11 cellular contexts compared by ENCODE assay signal in genomic region chr2:169583494-169583893, GRCh38. TPM values are rescaled to one million over a fixed set of nuclear protein-coding genes. Genes with fewer than 3 reads are reported as not detected.
DNase-seq lines count a peak whose midpoint lies in the region; ATAC-seq and TF ChIP-seq lines count a peak whose summit lies in the region.
"Had no signal": no experiment of that assay in that cellular context is flagged by ENCODE, and none has a peak within 500 bp of the region (broad histone marks: within the 10 kb centered on the region; RNA-seq: fewer than 3 reads in every experiment).

No MANE protein-coding gene starts in this region.

- H3K27me3 ChIP-seq in CD4-positive, alpha-beta T cell (ENCODE audit: control insufficient read depth, insufficient read depth, low read length) = no peaks in the 10 kb centered on the region
- H3K27me3 ChIP-seq in Karpas-422 (ENCODE audit: low read length) = no peaks in the 10 kb centered on the region
- H3K27me3 ChIP-seq: adrenal gland had no signal

- H3K4me3 ChIP-seq in Karpas-422 (ENCODE audit: low read length) = peak overlapping the region; percentile 81; the same call in 1 of the 2 replicates

- ATAC-seq in CD4-positive, alpha-beta T cell (ENCODE audit: poor library complexity) = no peak
- no peak for ATAC-seq in effector memory CD8-positive, alpha-beta T cell (replicated peaks)
- no peak for ATAC-seq in GM18498 (IDR thresholded peaks at IDR 0.05; ENCODE audit: unreplicated experiment)

- TF ChIP-seq CTCF in CD4-positive, alpha-beta T cell (IDR thresholded peaks at IDR 0.05) = no peak
- no peak for TF ChIP-seq CTCF in osteocyte (IDR thresholded peaks at IDR 0.05)
- TF ChIP-seq CTCF in GM13976 (IDR thresholded peaks at IDR 0.05; ENCODE audit: borderline replicate concordance, control extremely low read depth, extremely low read depth, insufficient read depth, missing control alignments) = no peak

- no peak for DNase-seq in CD4-positive, alpha-beta T cell
- no peak for DNase-seq in Karpas-422
- no peak for DNase-seq in effector memory CD8-positive, alpha-beta T cell
- DNase-seq in osteocyte (ENCODE audit: extremely low spot score, unreplicated experiment) = no peak
- no peak for DNase-seq in retina
- no peak for DNase-seq in GM13976 (ENCODE audit: low spot score)
- no peak for DNase-seq in RPMI8226

- H3K9ac ChIP-seq in Karpas-422 (ENCODE audit: low read length) = no peak overlapping the region

- H3K9me2 ChIP-seq in Karpas-422 (replicated peaks; ENCODE audit: insufficient read depth, low read length) = no peaks in the 10 kb centered on the region

- peak overlapping the region; percentile 98 for H3K4me3 Mint-ChIP-seq in CD4-positive, alpha-beta T cell
- peak overlapping the region in 1 of 2 donors; percentile 99 for H3K4me3 Mint-ChIP-seq in effector memory CD8-positive, alpha-beta T cell
- peak overlapping the region; percentile 98 for H3K4me3 Mint-ChIP-seq in osteocyte (ENCODE audit: unreplicated experiment)

- no peaks in the 10 kb centered on the region for H3K36me3 ChIP-seq in Karpas-422 (ENCODE audit: insufficient read depth, low read length)
- H3K36me3 ChIP-seq: adrenal gland, prostate gland had no signal

- peaks cover 5% of the 10 kb centered on the region for H3K27me3 Mint-ChIP-seq in CD4-positive, alpha-beta T cell
- H3K27me3 Mint-ChIP-seq in effector memory CD8-positive, alpha-beta T cell = no peaks in the 10 kb centered on the region
- peaks cover 5% of the 10 kb centered on the region for H3K27me3 Mint-ChIP-seq in osteocyte (ENCODE audit: unreplicated experiment)
- H3K27me3 Mint-ChIP-seq: activated CD4-positive, alpha-beta T cell treated with anti-CD3 and anti-CD28 coated beads for 36 hours had no signal

- no peak overlapping the region for H3K4me2 ChIP-seq in Karpas-422 (ENCODE audit: low read depth, low read length, poor library complexity, severe bottlenecking)

- H3K27ac ChIP-seq in CD4-positive, alpha-beta T cell (ENCODE audit: low read depth, low read length) = peak overlapping the region; percentile 97
- H3K27ac ChIP-seq in Karpas-422 (ENCODE audit: low read length) = no peak overlapping the region

- H2AFZ ChIP-seq in Karpas-422 (ENCODE audit: low read length) = no peak overlapping the region

- H3K36me3 Mint-ChIP-seq in CD4-positive, alpha-beta T cell (ENCODE audit: low read depth) = peaks cover 27% of the 10 kb centered on the region
- peaks cover 19% of the 10 kb centered on the region for H3K36me3 Mint-ChIP-seq in effector memory CD8-positive, alpha-beta T cell (ENCODE audit: insufficient read depth)
- H3K36me3 Mint-ChIP-seq in osteocyte (ENCODE audit: unreplicated experiment) = peaks cover 2% of the 10 kb centered on the region

- intact Hi-C loops in CD4-positive, alpha-beta T cell (cut with DNase I, micrococcal nuclease) = loop anchor here (1.0 to 10.0 kb wide), 4 partner anchors 9 to 1341 kb away; partner anchors contain the start of genes CFAP210 (in 1 of the 2), GORASP2 (in 1 of the 2) and PHOSPHO2 (in 1 of the 2)

- H3K4me1 ChIP-seq in Karpas-422 (ENCODE audit: low read length) = peaks cover 14% of the 10 kb centered on the region
- H3K4me1 ChIP-seq: prostate gland had no signal

- H3K9me3 ChIP-seq in CD4-positive, alpha-beta T cell (ENCODE audit: control insufficient read depth, low read length) = no peaks in the 10 kb centered on the region
- no peaks in the 10 kb centered on the region for H3K9me3 ChIP-seq in Karpas-422 (ENCODE audit: low read length)
- H3K9me3 ChIP-seq: adrenal gland, prostate gland had no signal

- peaks cover 38% of the 10 kb centered on the region for H3K79me2 ChIP-seq in Karpas-422 (ENCODE audit: low read length)

- H4K20me1 ChIP-seq in Karpas-422 (ENCODE audit: insufficient read depth, low read depth, low read length) = 0 out of 2 replicates have a peak, but pooled peaks cover 5% of the 10 kb centered on the region

- H3K27ac Mint-ChIP-seq in CD4-positive, alpha-beta T cell = peak overlapping the region; percentile 99
- H3K27ac Mint-ChIP-seq in effector memory CD8-positive, alpha-beta T cell = peak overlapping the region; percentile 100
- H3K27ac Mint-ChIP-seq in osteocyte (ENCODE audit: unreplicated experiment) = no peak overlapping the region

- peaks cover 32% of the 10 kb centered on the region for H3K4me1 Mint-ChIP-seq in CD4-positive, alpha-beta T cell (ENCODE audit: low read depth)
- peaks cover 21 to 27% of the 10 kb centered on the region in 2 donors for H3K4me1 Mint-ChIP-seq in effector memory CD8-positive, alpha-beta T cell (ENCODE audit: low read depth in 2 of 2)
- peaks cover 25% of the 10 kb centered on the region for H3K4me1 Mint-ChIP-seq in osteocyte (ENCODE audit: unreplicated experiment)

- POLR2A ChIA-PET in CD4-positive, alpha-beta T cell (lab: Charles Lee) = interaction anchor here (0.6 to 2.4 kb wide), 6 partner anchors 10 to 244 kb away, joined by 3 to 49 read pairs (median 8); partner anchors contain the start of genes BBS5, FASTKD1, METTL5 and SSB

- H3K9me3 Mint-ChIP-seq in CD4-positive, alpha-beta T cell = peaks cover 3% of the 10 kb centered on the region
- peaks cover 0 to 2% of the 10 kb centered on the region in 2 donors for H3K9me3 Mint-ChIP-seq in effector memory CD8-positive, alpha-beta T cell
- peaks cover 3% of the 10 kb centered on the region for H3K9me3 Mint-ChIP-seq in osteocyte (ENCODE audit: unreplicated experiment)

- CTCF ChIA-PET in CD4-positive, alpha-beta T cell (lab: Charles Lee) = no interaction called here

- in situ Hi-C loops in GM13976 (cut with MboI; ENCODE audit: low sequenced_read_pairs, unreplicated experiment) = no loop called here

RNA-seq across cellular contexts. Expression of gene PPIG, which starts 0.7 kb away (rescaled TPM):
- 10 to 100 TPM; 83.4 to 87.8 TPM for total RNA-seq in CD4-positive, alpha-beta T cell
- 25.0 and 37.5 TPM in 2 replicates for total RNA-seq in Karpas-422 (2014; rRNA removed; shearing (Covaris generic); ENCODE audit: low replicate concordance)
- total RNA-seq in osteocyte = 44.3 and 45.9 TPM in 2 replicates

RNA-seq across cellular contexts. Expression of gene FASTKD1, which starts 9.8 kb away (rescaled TPM):
- total RNA-seq in CD4-positive, alpha-beta T cell = 1 to 10 TPM; 6.3 to 7.2 TPM
- 28.7 and 46.6 TPM in 2 replicates for total RNA-seq in Karpas-422 (2014; rRNA removed; shearing (Covaris generic); ENCODE audit: low replicate concordance)
- total RNA-seq in osteocyte = 12.3 and 15.6 TPM in 2 replicates
